ENCODE assay signal across 2 cellular contexts in the genomic region with DNA sequence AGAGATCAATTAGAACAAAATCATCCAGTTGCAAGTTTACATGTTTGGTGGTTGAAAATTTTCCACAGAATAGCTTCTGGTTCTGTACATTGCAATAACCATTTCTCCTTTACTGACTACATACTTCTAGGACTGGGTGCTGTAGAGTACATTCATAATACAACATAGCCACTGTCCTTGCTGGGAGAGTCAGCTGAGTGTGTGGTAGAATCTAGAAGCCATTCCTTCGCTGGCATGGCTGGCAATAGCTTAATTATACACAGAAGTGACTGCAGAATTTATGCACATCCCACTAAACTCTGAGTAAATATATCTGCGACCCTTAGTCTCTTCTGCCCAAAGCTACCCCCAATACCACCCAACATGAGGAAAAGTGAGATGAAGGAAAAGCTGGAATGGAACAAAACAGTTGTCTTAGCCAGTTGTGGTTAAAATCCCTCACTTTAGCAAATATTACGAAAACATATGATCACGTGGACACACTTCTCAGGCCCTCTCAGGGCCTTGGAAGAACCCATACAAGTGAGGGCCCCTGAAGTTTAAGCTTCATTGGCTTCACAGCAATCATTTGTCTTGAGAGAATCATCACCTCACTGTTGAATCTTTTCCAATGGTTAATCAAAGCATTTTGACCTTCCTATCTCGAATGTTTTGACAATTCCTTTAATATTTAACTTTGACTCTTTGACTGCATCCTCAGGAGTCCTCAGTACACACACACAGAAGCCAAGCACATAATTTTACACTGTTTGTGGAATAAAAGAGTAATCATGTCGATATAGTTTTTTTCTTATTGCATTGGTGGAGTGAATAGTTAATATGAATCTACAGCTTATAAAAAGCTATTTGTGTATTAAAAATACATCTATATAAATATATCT.
TF ChIP-seq lines count a peak whose summit lies in the region.

No MANE protein-coding gene starts in this region.

TF ChIP-seq in SK-N-SH, 30 proteins besides CTCF, POLR2A, EP300 and RAD21 (continued from another document):
- TF ChIP-seq, protein P1, sequence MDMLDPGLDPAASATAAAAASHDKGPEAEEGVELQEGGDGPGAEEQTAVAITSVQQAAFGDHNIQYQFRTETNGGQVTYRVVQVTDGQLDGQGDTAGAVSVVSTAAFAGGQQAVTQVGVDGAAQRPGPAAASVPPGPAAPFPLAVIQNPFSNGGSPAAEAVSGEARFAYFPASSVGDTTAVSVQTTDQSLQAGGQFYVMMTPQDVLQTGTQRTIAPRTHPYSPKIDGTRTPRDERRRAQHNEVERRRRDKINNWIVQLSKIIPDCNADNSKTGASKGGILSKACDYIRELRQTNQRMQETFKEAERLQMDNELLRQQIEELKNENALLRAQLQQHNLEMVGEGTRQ (IDR thresholded peaks at IDR 0.05; ENCODE audit: borderline replicate concordance, low read depth, low read length), result no peak
- no peak for TF ChIP-seq TEAD4 (IDR thresholded peaks at IDR 0.05; ENCODE audit: borderline replicate concordance, insufficient read depth)
- TF ChIP-seq YY1 (IDR thresholded peaks at IDR 0.05; ENCODE audit: low read depth), result no peak
- no peak for TF ChIP-seq FOSL2 (IDR thresholded peaks at IDR 0.05; ENCODE audit: borderline replicate concordance, low read depth)
- no peak for TF ChIP-seq FOXJ3 (CRISPR knock-in tag; IDR thresholded peaks at IDR 0.05)
- TF ChIP-seq TAF1 (IDR thresholded peaks at IDR 0.05; ENCODE audit: borderline replicate concordance, low read depth, low read length), result no peak
- TF ChIP-seq, protein P2, sequence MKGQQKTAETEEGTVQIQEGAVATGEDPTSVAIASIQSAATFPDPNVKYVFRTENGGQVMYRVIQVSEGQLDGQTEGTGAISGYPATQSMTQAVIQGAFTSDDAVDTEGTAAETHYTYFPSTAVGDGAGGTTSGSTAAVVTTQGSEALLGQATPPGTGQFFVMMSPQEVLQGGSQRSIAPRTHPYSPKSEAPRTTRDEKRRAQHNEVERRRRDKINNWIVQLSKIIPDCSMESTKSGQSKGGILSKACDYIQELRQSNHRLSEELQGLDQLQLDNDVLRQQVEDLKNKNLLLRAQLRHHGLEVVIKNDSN (IDR thresholded peaks at IDR 0.05; ENCODE audit: borderline replicate concordance, low read depth), result no peak
- no peak for TF ChIP-seq NFIC (IDR thresholded peaks at IDR 0.05; ENCODE audit: borderline replicate concordance)
- TF ChIP-seq, protein P3, sequence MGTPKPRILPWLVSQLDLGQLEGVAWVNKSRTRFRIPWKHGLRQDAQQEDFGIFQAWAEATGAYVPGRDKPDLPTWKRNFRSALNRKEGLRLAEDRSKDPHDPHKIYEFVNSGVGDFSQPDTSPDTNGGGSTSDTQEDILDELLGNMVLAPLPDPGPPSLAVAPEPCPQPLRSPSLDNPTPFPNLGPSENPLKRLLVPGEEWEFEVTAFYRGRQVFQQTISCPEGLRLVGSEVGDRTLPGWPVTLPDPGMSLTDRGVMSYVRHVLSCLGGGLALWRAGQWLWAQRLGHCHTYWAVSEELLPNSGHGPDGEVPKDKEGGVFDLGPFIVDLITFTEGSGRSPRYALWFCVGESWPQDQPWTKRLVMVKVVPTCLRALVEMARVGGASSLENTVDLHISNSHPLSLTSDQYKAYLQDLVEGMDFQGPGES (IDR thresholded peaks at IDR 0.05; ENCODE audit: low read depth, low read length), result no peak
TF ChIP-seq in SK-N-SH: peak in this region for 0.

TF ChIP-seq in SK-N-SH treated with all-trans-retinoic acid at 6 μM for 48 hours, 23 proteins besides CTCF, POLR2A, EP300 and RAD21 (continued from another document):
- TF ChIP-seq, protein P4, sequence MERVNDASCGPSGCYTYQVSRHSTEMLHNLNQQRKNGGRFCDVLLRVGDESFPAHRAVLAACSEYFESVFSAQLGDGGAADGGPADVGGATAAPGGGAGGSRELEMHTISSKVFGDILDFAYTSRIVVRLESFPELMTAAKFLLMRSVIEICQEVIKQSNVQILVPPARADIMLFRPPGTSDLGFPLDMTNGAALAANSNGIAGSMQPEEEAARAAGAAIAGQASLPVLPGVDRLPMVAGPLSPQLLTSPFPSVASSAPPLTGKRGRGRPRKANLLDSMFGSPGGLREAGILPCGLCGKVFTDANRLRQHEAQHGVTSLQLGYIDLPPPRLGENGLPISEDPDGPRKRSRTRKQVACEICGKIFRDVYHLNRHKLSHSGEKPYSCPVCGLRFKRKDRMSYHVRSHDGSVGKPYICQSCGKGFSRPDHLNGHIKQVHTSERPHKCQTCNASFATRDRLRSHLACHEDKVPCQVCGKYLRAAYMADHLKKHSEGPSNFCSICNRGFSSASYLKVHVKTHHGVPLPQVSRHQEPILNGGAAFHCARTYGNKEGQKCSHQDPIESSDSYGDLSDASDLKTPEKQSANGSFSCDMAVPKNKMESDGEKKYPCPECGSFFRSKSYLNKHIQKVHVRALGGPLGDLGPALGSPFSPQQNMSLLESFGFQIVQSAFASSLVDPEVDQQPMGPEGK (CRISPR knock-in tag; IDR thresholded peaks at IDR 0.05; ENCODE audit: borderline replicate concordance), result no peak
- TF ChIP-seq GLIS3 (CRISPR knock-in tag; IDR thresholded peaks at IDR 0.05) (no peak), CSDC2 (CRISPR knock-in tag; IDR thresholded peaks at IDR 0.05) (no peak), BACH2 (CRISPR knock-in tag; IDR thresholded peaks at IDR 0.05; ENCODE audit: borderline replicate concordance) (no peak), TCF4 (CRISPR knock-in tag; IDR thresholded peaks at IDR 0.05; ENCODE audit: borderline replicate concordance) (no peak), PPARA (CRISPR knock-in tag; IDR thresholded peaks at IDR 0.05; ENCODE audit: borderline replicate concordance) (no peak), TOX (CRISPR knock-in tag; IDR thresholded peaks at IDR 0.05; ENCODE audit: borderline replicate concordance) (no peak), ZNF70 (CRISPR knock-in tag; IDR thresholded peaks at IDR 0.05) (no peak), RARB (CRISPR knock-in tag; IDR thresholded peaks at IDR 0.05) (no peak), ISL1 (CRISPR knock-in tag; IDR thresholded peaks at IDR 0.05) (no peak)
- TF ChIP-seq, protein P5, sequence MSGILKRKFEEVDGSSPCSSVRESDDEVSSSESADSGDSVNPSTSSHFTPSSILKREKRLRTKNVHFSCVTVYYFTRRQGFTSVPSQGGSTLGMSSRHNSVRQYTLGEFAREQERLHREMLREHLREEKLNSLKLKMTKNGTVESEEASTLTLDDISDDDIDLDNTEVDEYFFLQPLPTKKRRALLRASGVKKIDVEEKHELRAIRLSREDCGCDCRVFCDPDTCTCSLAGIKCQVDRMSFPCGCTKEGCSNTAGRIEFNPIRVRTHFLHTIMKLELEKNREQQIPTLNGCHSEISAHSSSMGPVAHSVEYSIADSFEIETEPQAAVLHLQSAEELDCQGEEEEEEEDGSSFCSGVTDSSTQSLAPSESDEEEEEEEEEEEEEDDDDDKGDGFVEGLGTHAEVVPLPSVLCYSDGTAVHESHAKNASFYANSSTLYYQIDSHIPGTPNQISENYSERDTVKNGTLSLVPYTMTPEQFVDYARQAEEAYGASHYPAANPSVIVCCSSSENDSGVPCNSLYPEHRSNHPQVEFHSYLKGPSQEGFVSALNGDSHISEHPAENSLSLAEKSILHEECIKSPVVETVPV (CRISPR knock-in tag; IDR thresholded peaks at IDR 0.05), result no peak
- TF ChIP-seq, protein P6, sequence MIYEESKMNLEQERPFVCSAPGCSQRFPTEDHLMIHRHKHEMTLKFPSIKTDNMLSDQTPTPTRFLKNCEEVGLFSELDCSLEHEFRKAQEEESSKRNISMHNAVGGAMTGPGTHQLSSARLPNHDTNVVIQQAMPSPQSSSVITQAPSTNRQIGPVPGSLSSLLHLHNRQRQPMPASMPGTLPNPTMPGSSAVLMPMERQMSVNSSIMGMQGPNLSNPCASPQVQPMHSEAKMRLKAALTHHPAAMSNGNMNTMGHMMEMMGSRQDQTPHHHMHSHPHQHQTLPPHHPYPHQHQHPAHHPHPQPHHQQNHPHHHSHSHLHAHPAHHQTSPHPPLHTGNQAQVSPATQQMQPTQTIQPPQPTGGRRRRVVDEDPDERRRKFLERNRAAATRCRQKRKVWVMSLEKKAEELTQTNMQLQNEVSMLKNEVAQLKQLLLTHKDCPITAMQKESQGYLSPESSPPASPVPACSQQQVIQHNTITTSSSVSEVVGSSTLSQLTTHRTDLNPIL (CRISPR knock-in tag; IDR thresholded peaks at IDR 0.05; ENCODE audit: low read depth), result no peak
- TF ChIP-seq, protein P7, sequence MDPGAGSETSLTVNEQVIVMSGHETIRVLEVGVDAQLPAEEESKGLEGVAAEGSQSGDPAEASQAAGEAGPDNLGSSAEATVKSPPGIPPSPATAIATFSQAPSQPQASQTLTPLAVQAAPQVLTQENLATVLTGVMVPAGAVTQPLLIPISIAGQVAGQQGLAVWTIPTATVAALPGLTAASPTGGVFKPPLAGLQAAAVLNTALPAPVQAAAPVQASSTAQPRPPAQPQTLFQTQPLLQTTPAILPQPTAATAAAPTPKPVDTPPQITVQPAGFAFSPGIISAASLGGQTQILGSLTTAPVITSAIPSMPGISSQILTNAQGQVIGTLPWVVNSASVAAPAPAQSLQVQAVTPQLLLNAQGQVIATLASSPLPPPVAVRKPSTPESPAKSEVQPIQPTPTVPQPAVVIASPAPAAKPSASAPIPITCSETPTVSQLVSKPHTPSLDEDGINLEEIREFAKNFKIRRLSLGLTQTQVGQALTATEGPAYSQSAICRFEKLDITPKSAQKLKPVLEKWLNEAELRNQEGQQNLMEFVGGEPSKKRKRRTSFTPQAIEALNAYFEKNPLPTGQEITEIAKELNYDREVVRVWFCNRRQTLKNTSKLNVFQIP (CRISPR knock-in tag; IDR thresholded peaks at IDR 0.05; ENCODE audit: borderline replicate concordance, low read depth), result no peak
- TF ChIP-seq, protein P8, sequence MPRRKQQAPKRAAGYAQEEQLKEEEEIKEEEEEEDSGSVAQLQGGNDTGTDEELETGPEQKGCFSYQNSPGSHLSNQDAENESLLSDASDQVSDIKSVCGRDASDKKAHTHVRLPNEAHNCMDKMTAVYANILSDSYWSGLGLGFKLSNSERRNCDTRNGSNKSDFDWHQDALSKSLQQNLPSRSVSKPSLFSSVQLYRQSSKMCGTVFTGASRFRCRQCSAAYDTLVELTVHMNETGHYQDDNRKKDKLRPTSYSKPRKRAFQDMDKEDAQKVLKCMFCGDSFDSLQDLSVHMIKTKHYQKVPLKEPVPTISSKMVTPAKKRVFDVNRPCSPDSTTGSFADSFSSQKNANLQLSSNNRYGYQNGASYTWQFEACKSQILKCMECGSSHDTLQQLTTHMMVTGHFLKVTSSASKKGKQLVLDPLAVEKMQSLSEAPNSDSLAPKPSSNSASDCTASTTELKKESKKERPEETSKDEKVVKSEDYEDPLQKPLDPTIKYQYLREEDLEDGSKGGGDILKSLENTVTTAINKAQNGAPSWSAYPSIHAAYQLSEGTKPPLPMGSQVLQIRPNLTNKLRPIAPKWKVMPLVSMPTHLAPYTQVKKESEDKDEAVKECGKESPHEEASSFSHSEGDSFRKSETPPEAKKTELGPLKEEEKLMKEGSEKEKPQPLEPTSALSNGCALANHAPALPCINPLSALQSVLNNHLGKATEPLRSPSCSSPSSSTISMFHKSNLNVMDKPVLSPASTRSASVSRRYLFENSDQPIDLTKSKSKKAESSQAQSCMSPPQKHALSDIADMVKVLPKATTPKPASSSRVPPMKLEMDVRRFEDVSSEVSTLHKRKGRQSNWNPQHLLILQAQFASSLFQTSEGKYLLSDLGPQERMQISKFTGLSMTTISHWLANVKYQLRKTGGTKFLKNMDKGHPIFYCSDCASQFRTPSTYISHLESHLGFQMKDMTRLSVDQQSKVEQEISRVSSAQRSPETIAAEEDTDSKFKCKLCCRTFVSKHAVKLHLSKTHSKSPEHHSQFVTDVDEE (CRISPR knock-in tag; IDR thresholded peaks at IDR 0.05), result no peak
